ENCODE assay signal across 8 cellular contexts in genomic region chr11:119091966-119092879, GRCh38. TPM values are rescaled to one million over a fixed set of nuclear protein-coding genes. Genes with fewer than 3 reads are reported as not detected.
DNase-seq lines count a peak whose midpoint lies in the region; ATAC-seq, FAIRE-seq and TF ChIP-seq lines count a peak whose summit lies in the region.

No MANE protein-coding gene starts in this region.

- H3K4me3 ChIP-seq in bronchial epithelial cell (ENCODE audit: low read depth, low read length): no peak overlapping the region
- peak overlapping the region; percentile 62 for H3K4me3 ChIP-seq in skeletal muscle cell (ENCODE audit: low read depth, low read length)

- FAIRE-seq in bronchial epithelial cell (lab: Jason Lieb, UNC): peak; percentile 28

- peak overlapping the region; percentile 23 for H3K27ac Mint-ChIP-seq in activated CD4-positive, alpha-beta T cell treated with anti-CD3 and anti-CD28 coated beads for 36 hours

- intact Hi-C loops in activated CD4-positive, alpha-beta T cell treated with anti-CD3 and anti-CD28 coated beads for 36 hours (cut with DNase I, micrococcal nuclease): no loop called here

- no peaks in the 10 kb centered on the region for H3K27me3 ChIP-seq in bronchial epithelial cell (ENCODE audit: control insufficient read depth, insufficient read depth, low read length)

- POLR2A ChIA-PET in activated CD4-positive, alpha-beta T cell treated with anti-CD3 and anti-CD28 coated beads for 36 hours (lab: Charles Lee): interaction anchor here (0.8 to 2.4 kb wide), 6 partner anchors 8 to 30 kb away, joined by 4 to 13 read pairs (median 6); partner anchors contain the start of genes C2CD2L, DPAGT1, HINFP and HMBS

- DNase-seq in activated CD4-positive, alpha-beta T cell treated with anti-CD3 and anti-CD28 coated beads for 36 hours: no peak
- DNase-seq in activated CD4-positive, alpha-beta T cell treated with anti-CD3 and anti-CD28 coated beads for 1 hour: no peak
- peak; percentile 40 for DNase-seq in NCI-H69 (lab: John Stamatoyannopoulos, UW)
- no peak for DNase-seq in bronchial epithelial cell (ENCODE audit: low read depth)
- no peak for DNase-seq in skeletal muscle cell (ENCODE audit: low read depth)
- no peak for DNase-seq in kidney glomerular epithelial cell (lab: John Stamatoyannopoulos, UW)

- H3K4me3 Mint-ChIP-seq in activated CD4-positive, alpha-beta T cell treated with anti-CD3 and anti-CD28 coated beads for 36 hours: peak overlapping the region; percentile 93

- H3K36me3 ChIP-seq in bronchial epithelial cell (ENCODE audit: control insufficient read depth, insufficient read depth, low read length): peaks cover 10% of the 10 kb centered on the region

- H3K4me1 Mint-ChIP-seq in activated CD4-positive, alpha-beta T cell treated with anti-CD3 and anti-CD28 coated beads for 36 hours: peaks cover 42% of the 10 kb centered on the region

- no peak for ATAC-seq in activated CD4-positive, alpha-beta T cell treated with anti-CD3 and anti-CD28 coated beads for 36 hours
- ATAC-seq in HG03457 (IDR thresholded peaks at IDR 0.05; ENCODE audit: unreplicated experiment): no peak
- ATAC-seq in GM19395 (IDR thresholded peaks at IDR 0.05; ENCODE audit: unreplicated experiment): no peak

- H3K36me3 Mint-ChIP-seq in activated CD4-positive, alpha-beta T cell treated with anti-CD3 and anti-CD28 coated beads for 36 hours (ENCODE audit: low read depth): peaks cover 53% of the 10 kb centered on the region

- no peaks in the 10 kb centered on the region for H3K9me3 Mint-ChIP-seq in activated CD4-positive, alpha-beta T cell treated with anti-CD3 and anti-CD28 coated beads for 36 hours (ENCODE audit: low read depth)

- no peak for TF ChIP-seq CTCF in bronchial epithelial cell (IDR thresholded peaks at IDR 0.05; ENCODE audit: insufficient read depth, low read length, severe bottlenecking)

- H3K27me3 Mint-ChIP-seq in activated CD4-positive, alpha-beta T cell treated with anti-CD3 and anti-CD28 coated beads for 36 hours: no peaks in the 10 kb centered on the region

- CTCF ChIA-PET in activated CD4-positive, alpha-beta T cell treated with anti-CD3 and anti-CD28 coated beads for 36 hours (lab: Charles Lee): interaction anchor here (0.6 to 1.1 kb wide), 3 partner anchors 10 to 103 kb away, joined by 3 to 4 read pairs (median 3); partner anchors contain the start of gene C2CD2L

RNA-seq across cellular contexts. Expression of gene HMBS, which starts 7.5 kb away (rescaled TPM):
- total RNA-seq in activated CD4-positive, alpha-beta T cell treated with anti-CD3 and anti-CD28 coated beads for 36 hours: 10 to 100 TPM; 39.8 to 41.8 TPM
- 6.3 and 10.0 TPM in 2 replicates for total RNA-seq in bronchial epithelial cell

RNA-seq across cellular contexts. Expression of gene DPAGT1, which starts 9.4 kb away (rescaled TPM):
- total RNA-seq in activated CD4-positive, alpha-beta T cell treated with anti-CD3 and anti-CD28 coated beads for 36 hours: 10 to 100 TPM; 57.8 to 73.5 TPM
- total RNA-seq in bronchial epithelial cell: 9.5 and 12.1 TPM in 2 replicates

RNA-seq across cellular contexts. Expression of gene C2CD2L, which starts 14.9 kb away (rescaled TPM):
- total RNA-seq in activated CD4-positive, alpha-beta T cell treated with anti-CD3 and anti-CD28 coated beads for 36 hours: 10 to 100 TPM; 15.9 to 16.3 TPM
- 1.3 and 2.3 TPM in 2 replicates for total RNA-seq in bronchial epithelial cell

RNA-seq across cellular contexts. Expression of gene VPS11, which starts 24.6 kb away (rescaled TPM):
- total RNA-seq in activated CD4-positive, alpha-beta T cell treated with anti-CD3 and anti-CD28 coated beads for 36 hours: 10 to 100 TPM; 20.5 to 25.4 TPM
- 24.5 and 27.0 TPM in 2 replicates for total RNA-seq in bronchial epithelial cell

RNA-seq across cellular contexts. Expression of gene HINFP, which starts 29.2 kb away (rescaled TPM):
- total RNA-seq in activated CD4-positive, alpha-beta T cell treated with anti-CD3 and anti-CD28 coated beads for 36 hours: 10 to 100 TPM; 24.0 to 27.2 TPM
- 12.4 TPM in 2 replicates for total RNA-seq in bronchial epithelial cell
